ENCODE assay signal across 8 cellular contexts in the genomic region with DNA sequence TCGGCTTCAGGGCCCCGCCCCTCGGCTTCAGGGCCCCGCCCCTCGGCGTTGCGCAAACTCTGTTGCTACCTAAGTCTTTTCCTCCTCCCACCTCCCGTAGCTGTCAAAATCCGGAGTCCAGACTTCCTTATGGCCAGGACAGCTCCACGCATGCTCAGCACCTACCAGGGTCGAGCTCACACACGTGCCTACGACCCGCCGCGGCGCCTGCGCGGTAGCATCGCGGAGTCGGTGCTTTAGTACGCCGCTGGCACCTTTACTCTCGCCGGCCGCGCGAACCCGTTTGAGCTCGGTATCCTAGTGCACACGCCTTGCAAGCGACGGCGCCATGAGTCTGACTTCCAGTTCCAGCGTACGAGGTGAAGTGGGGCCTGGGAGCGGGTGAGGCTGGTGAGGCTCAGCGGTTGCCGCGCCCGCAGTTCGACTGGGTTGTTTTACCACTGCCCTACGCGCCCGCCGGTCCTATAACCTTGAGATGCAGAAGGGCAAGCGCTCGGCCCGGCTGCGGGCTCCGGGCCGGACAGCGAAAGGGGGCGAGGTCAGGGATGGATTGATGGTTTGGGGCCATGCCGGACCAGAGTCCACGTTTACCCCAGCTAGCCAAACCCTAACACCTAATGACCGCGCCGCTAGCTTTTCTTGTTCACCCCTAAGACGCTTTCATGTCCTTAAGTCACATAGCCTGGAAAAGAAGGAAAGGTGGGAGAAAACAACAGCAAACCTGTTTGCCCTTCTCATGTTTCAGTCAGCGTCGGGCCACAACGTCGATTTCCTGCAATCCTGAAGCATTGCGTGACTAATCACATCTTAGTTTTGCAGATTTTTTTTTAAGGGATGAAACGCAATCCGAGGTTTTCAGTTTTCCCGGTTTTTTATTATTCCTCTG. TPM values are rescaled to one million over a fixed set of nuclear protein-coding genes. Genes with fewer than 3 reads are reported as not detected.
DNase-seq lines count a peak whose midpoint lies in the region; ATAC-seq and TF ChIP-seq lines count a peak whose summit lies in the region.

A gene (plus strand): TSS at position 217 of the 886 bp plus-strand sequence. CDS start 112 bp downstream, at position 329.

- H3K79me2 ChIP-seq in SU-DHL-6 (ENCODE audit: insufficient read depth, low read length), result peaks cover 82% of the 10 kb centered on the region

- no peaks in the 10 kb centered on the region for H3K9me3 Mint-ChIP-seq in activated naive CD8-positive, alpha-beta T cell treated with anti-CD3 and anti-CD28 coated beads, Interleukin-2, amount 10 ng/mL, durations not matched to agents 7 days and 5 days

- peak within 1 kb of the TSS; percentile 99 for H3K4me2 ChIP-seq in SU-DHL-6 (ENCODE audit: low read depth, low read length, poor library complexity, severe bottlenecking)

- H3K9me3 ChIP-seq in SU-DHL-6 (ENCODE audit: insufficient read depth, low read length), result no peaks in the 10 kb centered on the region
- no peaks in the 10 kb centered on the region for H3K9me3 ChIP-seq in ovary
- H3K9me3 ChIP-seq in thyroid gland, result no peaks in the 10 kb centered on the region

- peaks cover 25% of the 10 kb centered on the region for H3K4me1 Mint-ChIP-seq in activated naive CD8-positive, alpha-beta T cell treated with anti-CD3 and anti-CD28 coated beads, Interleukin-2, amount 10 ng/mL, durations not matched to agents 7 days and 5 days

- DNase-seq in NCI-H128 (lab: John Stamatoyannopoulos, UW; ENCODE audit: unreplicated experiment) (peak; percentile 88), head of caudate nucleus (peak; percentile 87 to 97 (median 94)), ovary (peak; percentile 95 to 98 (median 97)), thyroid gland (peak; percentile 97 to 98)
- DNase-seq in activated naive CD8-positive, alpha-beta T cell treated with anti-CD3 and anti-CD28 coated beads, Interleukin-2, amount 10 ng/mL, durations not matched to agents 7 days and 5 days, result peak; percentile 90

- peaks cover 20% of the 10 kb centered on the region for H3F3A ChIP-seq in SU-DHL-6 (ENCODE audit: insufficient read depth)

- H3K36me3 Mint-ChIP-seq in activated naive CD8-positive, alpha-beta T cell treated with anti-CD3 and anti-CD28 coated beads, Interleukin-2, amount 10 ng/mL, durations not matched to agents 7 days and 5 days, result peaks cover 3% of the 10 kb centered on the region

- no peak for TF ChIP-seq EP300 in ovary (IDR thresholded peaks at IDR 0.05)

- peak within 1 kb of the TSS; percentile 93 for H2AFZ ChIP-seq in SU-DHL-6 (ENCODE audit: low read depth, low read length, severe bottlenecking)

- H3K4me3 ChIP-seq in SU-DHL-6 (ENCODE audit: insufficient read depth, low read length, poor library complexity, severe bottlenecking), result peak within 1 kb of the TSS; percentile 96
- H3K4me3 ChIP-seq in ovary, result peak within 1 kb of the TSS; percentile 72
- peak within 1 kb of the TSS; percentile 68 to 78 (median 76) for H3K4me3 ChIP-seq in thyroid gland (replicated peaks in 1 of 3)

- ATAC-seq in HG02678 (IDR thresholded peaks at IDR 0.05; ENCODE audit: unreplicated experiment), result peak; percentile 62
- peak; percentile 81 for ATAC-seq in activated naive CD8-positive, alpha-beta T cell treated with anti-CD3 and anti-CD28 coated beads, Interleukin-2, amount 10 ng/mL, durations not matched to agents 7 days and 5 days (ENCODE audit: low read depth)

- H3K4me1 ChIP-seq in ovary (ENCODE audit: insufficient read depth), result no peaks in the 10 kb centered on the region
- H3K4me1 ChIP-seq in thyroid gland, result peaks cover 0 to 7% of the 10 kb centered on the region in 2 donors

- intact Hi-C loops in head of caudate nucleus (cut with DNase I) (loop anchor here (5.0 kb wide), 1 partner anchor 63 kb away; no protein-coding TSS in a partner anchor), ovary (cut with DNase I) (no loop called here), thyroid gland (cut with DNase I) (no loop called here)

- H3K27me3 Mint-ChIP-seq in activated naive CD8-positive, alpha-beta T cell treated with anti-CD3 and anti-CD28 coated beads, Interleukin-2, amount 10 ng/mL, durations not matched to agents 7 days and 5 days, result no peaks in the 10 kb centered on the region

- H4K20me1 ChIP-seq in SU-DHL-6 (ENCODE audit: low read depth, low read length), result peaks cover 15% of the 10 kb centered on the region; the same call in 1 of the 2 replicates

- peak; percentile 84 for TF ChIP-seq POLR2A in GM10847 (IDR thresholded peaks at IDR 0.05; ENCODE audit: extremely low read depth, insufficient read length)
- peak; percentile 85 for TF ChIP-seq POLR2A in ovary (IDR thresholded peaks at IDR 0.05)
- peak; percentile 19 to 89 for TF ChIP-seq POLR2A in thyroid gland (IDR thresholded peaks at IDR 0.05)

- H3K27me3 ChIP-seq in SU-DHL-6 (ENCODE audit: low read length) (no peaks in the 10 kb centered on the region), ovary (no peaks in the 10 kb centered on the region), thyroid gland (no peaks in the 10 kb centered on the region)

- POLR2A ChIA-PET in activated naive CD8-positive, alpha-beta T cell treated with anti-CD3 and anti-CD28 coated beads, Interleukin-2, amount 10 ng/mL, durations not matched to agents 7 days and 5 days (lab: Charles Lee), result interaction anchor here (1.3 to 2.6 kb wide), 7 partner anchors 11 to 116 kb away, joined by 3 to 18 read pairs (median 5); a partner anchor contains a TSS

- TF ChIP-seq CTCF in SU-DHL-6 (IDR thresholded peaks at IDR 0.05; ENCODE audit: insufficient read depth, low read length, poor library complexity, severe bottlenecking) (no peak), ovary (IDR thresholded peaks at IDR 0.05) (no peak), thyroid gland (IDR thresholded peaks at IDR 0.05) (peak in 1 of 6 experiments; percentile 13)

- H3K27ac ChIP-seq in SU-DHL-6 (ENCODE audit: low read depth, low read length) (peak within 1 kb of the TSS; percentile 94), ovary (peak within 1 kb of the TSS; percentile 81 to 97), thyroid gland (peak within 1 kb of the TSS; percentile 81 to 95 (median 94))

- peak within 1 kb of the TSS; percentile 94 for H3K9ac ChIP-seq in SU-DHL-6 (ENCODE audit: low read length)

- peak within 1 kb of the TSS; percentile 93 for H3K4me3 Mint-ChIP-seq in activated naive CD8-positive, alpha-beta T cell treated with anti-CD3 and anti-CD28 coated beads, Interleukin-2, amount 10 ng/mL, durations not matched to agents 7 days and 5 days

- H3K36me3 ChIP-seq in SU-DHL-6 (ENCODE audit: low read length) (no peaks in the 10 kb centered on the region), ovary (no peaks in the 10 kb centered on the region), thyroid gland (no peaks in the 10 kb centered on the region)

- H3K27ac Mint-ChIP-seq in activated naive CD8-positive, alpha-beta T cell treated with anti-CD3 and anti-CD28 coated beads, Interleukin-2, amount 10 ng/mL, durations not matched to agents 7 days and 5 days, result peak within 1 kb of the TSS; percentile 97

- whole genome bisulfite sequencing in ovary, 3 donors, result 0% methylated on average over 69 of the region's 69 CpGs
- 0 to 1% methylated on average over 17 to 61 of the region's 69 CpGs for WGBS in thyroid gland, 2 donors

- no peaks in the 10 kb centered on the region for H3K9me2 ChIP-seq in SU-DHL-6 (replicated peaks; ENCODE audit: insufficient read depth, low read length)

RNA-seq across cellular contexts. Expression of the gene that starts here (rescaled TPM):
- total RNA-seq in activated naive CD8-positive, alpha-beta T cell treated with anti-CD3 and anti-CD28 coated beads, Interleukin-2, amount 10 ng/mL, durations not matched to agents 7 days and 5 days, result 10 to 100 TPM; 23.9 to 25.8 TPM
- total RNA-seq in ovary (10 to 100 TPM; 20.2 to 29.2 (median 25.5) TPM), thyroid gland (10 to 100 TPM; 12.1 to 32.4 (median 29.0) TPM)
- 10 to 100 TPM; 10.6 to 35.7 TPM for polyA plus RNA-seq in ovary

Comparison
In these comparisons a context has a peak if more than half of its experiments do, and no peak if none do; other contexts are left out.
1. Peak in every context shown above with its lines: DNase-seq, ATAC-seq, H3K4me3 ChIP-seq and H3K27ac ChIP-seq.